ENCODE assay signal across 12 cellular contexts in genomic region chr13:30681489-30682242, GRCh38. TPM values are rescaled to one million over a fixed set of nuclear protein-coding genes. Genes with fewer than 3 reads are reported as not detected.
DNase-seq lines count a peak whose midpoint lies in the region; ATAC-seq, FAIRE-seq and TF ChIP-seq lines count a peak whose summit lies in the region.
"Had no signal": no experiment of that assay in that cellular context is flagged by ENCODE, and none has a peak within 500 bp of the region (broad histone marks: within the 10 kb centered on the region; RNA-seq: fewer than 3 reads in every experiment).

No MANE protein-coding gene starts in this region.

- TF ChIP-seq POLR2A in endothelial cell of umbilical vein (IDR thresholded peaks at IDR 0.05; ENCODE audit: low read depth, low read length), result no peak

- no peaks in the 10 kb centered on the region for H3K9me3 ChIP-seq in endothelial cell of umbilical vein (replicated peaks; ENCODE audit: control insufficient read depth, insufficient read depth, low read length)

- H3K4me3 ChIP-seq in endothelial cell of umbilical vein (replicated peaks in 1 of 3; ENCODE audit: insufficient read depth in 1 of 3, low read depth in 1 of 3, low read length in 3 of 3), result no peak overlapping the region

- peak; percentile 57 for ATAC-seq in omental fat pad (ENCODE audit: low FRiP score)

- H3K4me2 ChIP-seq in endothelial cell of umbilical vein (ENCODE audit: insufficient read depth, low read length), result no peak overlapping the region

- DNase-seq in AML-193 (lab: John Stamatoyannopoulos, UW) (peak; percentile 94 to 95), M059J (ENCODE audit: low read depth) (peak; percentile 44), endothelial cell of umbilical vein (ENCODE audit: low read depth, low spot score) (no peak), omental fat pad (ENCODE audit: low spot score) (no peak), COLO829 (ENCODE audit: low spot score) (no peak), RKO (ENCODE audit: low spot score) (no peak), GM13977 (ENCODE audit: low spot score) (no peak)
- no peak for DNase-seq in activated CD8-positive, alpha-beta memory T cell treated with anti-CD3 and anti-CD28 coated beads, Interleukin-2, amount 50 U/mL, for 48 hours
- DNase-seq: activated CD4-positive, alpha-beta memory T cell treated with anti-CD3 and anti-CD28 coated beads, Interleukin-2, amount 10 ng/mL, durations not matched to agents 7 days and 5 days; MM.1S; NCI-H446 treated with DMSO at 0.1 percent for 48 hours; trophoblast cell had no signal

- no peak overlapping the region for H3K27ac ChIP-seq in endothelial cell of umbilical vein (ENCODE audit: insufficient read depth, low read depth, low read length)

- H3K4me1 ChIP-seq in endothelial cell of umbilical vein (ENCODE audit: control insufficient read depth, extremely low read depth, insufficient read depth, low read length), result peaks cover 6% of the 10 kb centered on the region

- intact Hi-C loops in endothelial cell of umbilical vein (cut with micrococcal nuclease), result no loop called here

- dilution Hi-C loops in endothelial cell of umbilical vein (cut with MboI; ENCODE audit: extremely low pct_ligation_motif_present, low sequenced_read_pairs), result loop anchor here (25.0 kb wide), 1 partner anchor 106 kb away; no protein-coding TSS in a partner anchor

- H3K9me1 ChIP-seq in endothelial cell of umbilical vein (replicated peaks; ENCODE audit: control insufficient read depth, extremely low read depth, insufficient read depth, low read length), result no peaks in the 10 kb centered on the region

- BruUV-seq in endothelial cell of umbilical vein (replicated peaks; lab: Mats Ljungman, UMichigan), result no TSS peak

- peak overlapping the region; percentile 62 for H2AFZ ChIP-seq in endothelial cell of umbilical vein (ENCODE audit: low read depth, low read length)

- FAIRE-seq in endothelial cell of umbilical vein (lab: Jason Lieb, UNC), result peak; percentile 82

- POLR2A ChIA-PET in endothelial cell of umbilical vein (lab: Charles Lee), result no interaction called here

- no peaks in the 10 kb centered on the region for H3K79me2 ChIP-seq in endothelial cell of umbilical vein (ENCODE audit: control insufficient read depth, insufficient read depth, low read length)

- CTCF ChIA-PET in endothelial cell of umbilical vein (lab: Charles Lee), result interaction anchor here (0.5 to 2.9 kb wide), 8 partner anchors 9 to 438 kb away, joined by 3 to 16 read pairs (median 6); no protein-coding TSS in a partner anchor

- TF ChIP-seq CTCF in endothelial cell of umbilical vein (IDR thresholded peaks at IDR 0.05; ENCODE audit: extremely low read depth in 1 of 2, insufficient read depth in 1 of 2, low read depth in 1 of 2, low read length in 2 of 2) (no peak), omental fat pad (IDR thresholded peaks at IDR 0.05) (no peak), GM13977 (IDR thresholded peaks at IDR 0.05; ENCODE audit: extremely low read depth, insufficient read depth, missing control alignments) (no peak)

- H3K27me3 ChIP-seq in endothelial cell of umbilical vein (ENCODE audit: control insufficient read depth in 2 of 2, insufficient read depth in 2 of 2, low read length in 2 of 2), result no peaks in the 10 kb centered on the region

- no peaks in the 10 kb centered on the region for H3K36me3 ChIP-seq in endothelial cell of umbilical vein (ENCODE audit: control insufficient read depth in 2 of 2, extremely low read depth in 1 of 2, insufficient read depth in 2 of 2, low read length in 2 of 2)

- in situ Hi-C loops in GM13977 (cut with MboI; ENCODE audit: low pct_unique_long_range_greater_than_20kb, low sequenced_read_pairs, unreplicated experiment), result no loop called here

- H3K9ac ChIP-seq in endothelial cell of umbilical vein (replicated peaks; ENCODE audit: extremely low read depth, insufficient read depth, low read length), result no peak overlapping the region

- no peaks in the 10 kb centered on the region for H4K20me1 ChIP-seq in endothelial cell of umbilical vein (replicated peaks; ENCODE audit: control insufficient read depth, extremely low read depth, insufficient read depth, low read length)

TF ChIP-seq in endothelial cell of umbilical vein, 7 proteins besides CTCF, POLR2A, EP300 and RAD21:
- TF ChIP-seq MYC (IDR thresholded peaks at IDR 0.05; ENCODE audit: low read depth, low read length), result no peak
- peak; percentile 65 for TF ChIP-seq GATA2 (IDR thresholded peaks at IDR 0.05; ENCODE audit: insufficient read depth, insufficient read length, low read depth, low read length)

RNA-seq across cellular contexts. Expression of gene ALOX5AP, which starts 53.7 kb away (rescaled TPM):
- total RNA-seq in M059J (2014; rRNA removed; shearing (Covaris generic)), result 0.52 and 1.2 TPM in 2 replicates
- total RNA-seq in endothelial cell of umbilical vein (0.60 TPM in 1 of 2 replicates, not detected in the other), omental fat pad (100 to 1,000 TPM in 1 of 4 donors, 10 to 100 TPM in 3; 45.0 to 109 (median 58.8) TPM)
- 1.4 and 1.8 TPM in 2 replicates for polyA plus RNA-seq in endothelial cell of umbilical vein
- polyA plus RNA-seq in endothelial cell of umbilical vein (2011; cell fraction: cytosol; rRNA removed), result 1.1 and 1.7 TPM in 2 replicates
- 0.25 and 0.45 TPM in 2 replicates for polyA plus RNA-seq in endothelial cell of umbilical vein (2011; cell fraction: nucleus; rRNA removed)
- 1.6 and 4.8 TPM in 2 replicates for polyA plus RNA-seq in endothelial cell of umbilical vein (2012)
- polyA minus RNA-seq in endothelial cell of umbilical vein, result 1.2 TPM in 1 of 2 replicates, not detected in the other
- polyA minus RNA-seq in endothelial cell of umbilical vein (2011; cell fraction: cytosol; rRNA and poly(A)+ RNA removed), result not detected
- not detected in 2 replicates for polyA minus RNA-seq in endothelial cell of umbilical vein (2011; cell fraction: nucleus; rRNA and poly(A)+ RNA removed)

Comparison
In these comparisons a context has a peak if more than half of its experiments do, and no peak if none do; other contexts are left out.
1. DNase-seq: peak in AML-193 (2 of 2) and M059J (single experiment); none in endothelial cell of umbilical vein (single experiment), omental fat pad (single experiment), COLO829 (single experiment), RKO (single experiment), GM13977 (single experiment) and activated CD8-positive, alpha-beta memory T cell treated with anti-CD3 and anti-CD28 coated beads, Interleukin-2, amount 50 U/mL, for 48 hours (single experiment).
2. RNA of gene ALOX5AP, which starts 53.7 kb away (total RNA-seq): 45.0 to 109 TPM in omental fat pad; 0.52 to 1.2 TPM in M059J and 0.60 TPM in endothelial cell of umbilical vein; every median in the first group is over 10 times any median in the second.